12 cellular contexts compared by ENCODE assay signal in genomic region chr21:27423906-27424595, GRCh38.
DNase-seq lines count a peak whose midpoint lies in the region; ATAC-seq and TF ChIP-seq lines count a peak whose summit lies in the region.
"Had no signal": no experiment of that assay in that cellular context is flagged by ENCODE, and none has a peak within 500 bp of the region (broad histone marks: within the 10 kb centered on the region; RNA-seq: fewer than 3 reads in every experiment).

No MANE protein-coding gene starts in this region.

- 92% methylated on average over 3 of the region's 4 CpGs for WGBS in mesenchymal stem cell

- H3K23ac ChIP-seq in mesenchymal stem cell (ENCODE audit: low read length in 2 of 2), result no peak overlapping the region

- H3K9me3 ChIP-seq in NT2/D1 (ENCODE audit: insufficient read depth, low read length) (peaks cover 6% of the 10 kb centered on the region; the same call in 1 of the 2 replicates), fibroblast of lung (ENCODE audit: control insufficient read depth, insufficient read depth, low read depth, low read length) (no peaks in the 10 kb centered on the region), mesenchymal stem cell (ENCODE audit: control insufficient read depth, low read length) (no peaks in the 10 kb centered on the region)

- no peak overlapping the region for H2BK120ac ChIP-seq in mesenchymal stem cell (ENCODE audit: low read depth, low read length)

- H3K4me2 ChIP-seq in fibroblast of lung (ENCODE audit: extremely low read depth, insufficient read depth, low read length) (no peak overlapping the region), mesenchymal stem cell (ENCODE audit: low read length, poor library complexity, severe bottlenecking) (no peak overlapping the region)

- no peak overlapping the region for H3K4ac ChIP-seq in mesenchymal stem cell (ENCODE audit: low read depth in 1 of 2, low read length in 2 of 2)

- no peaks in the 10 kb centered on the region for H4K20me1 ChIP-seq in fibroblast of lung (ENCODE audit: control insufficient read depth, extremely low read depth, insufficient read depth, low read length)

- ATAC-seq in HG02763 (IDR thresholded peaks at IDR 0.05; ENCODE audit: unreplicated experiment), result no peak

- H3K9ac ChIP-seq in NT2/D1 (ENCODE audit: insufficient read length, low read depth), result no peak overlapping the region
- no peak overlapping the region for H3K9ac ChIP-seq in fibroblast of lung (ENCODE audit: insufficient read depth, low read length)
- peak overlapping the region; percentile 41 for H3K9ac ChIP-seq in mesenchymal stem cell (ENCODE audit: low read length)

- H3K4me3 ChIP-seq in AG10803 (ENCODE audit: low read length) (no peak overlapping the region), NT2/D1 (ENCODE audit: insufficient read length, low read depth) (no peak overlapping the region), fibroblast of lung (replicated peaks in 1 of 4; ENCODE audit: control extremely low read depth in 1 of 4, insufficient read depth in 1 of 4, low read depth in 3 of 4, low read length in 4 of 4) (no peak overlapping the region), mesenchymal stem cell (ENCODE audit: insufficient read depth in 1 of 2, low read depth in 1 of 2, low read length in 2 of 2) (no peak overlapping the region)

- DNase-seq in AG10803 (ENCODE audit: low read depth) (peak; percentile 88), NT2/D1 (ENCODE audit: low read depth, low spot score) (peak; percentile 93), fibroblast of lung (ENCODE audit: low read depth in 2 of 2) (peak in 1 of 2 donors; percentile 75), mesenchymal stem cell (peak; percentile 37), pons (ENCODE audit: low spot score) (no peak), GM19238 (ENCODE audit: insufficient read length, low spot score) (no peak), mesothelial cell of epicardium (ENCODE audit: low spot score in 2 of 2, unreplicated experiment in 2 of 2) (no peak)
- DNase-seq: GF-D8; glutamatergic neuron; MM.1S; stimulated activated CD4-positive, alpha-beta T cell treated with anti-CD3 and anti-CD28 coated beads, Interleukin-2, amount 100 ng/mL, for 48 hours had no signal

- no peaks in the 10 kb centered on the region for H3K79me2 ChIP-seq in fibroblast of lung (ENCODE audit: control insufficient read depth, insufficient read depth, low read length)

- no peaks in the 10 kb centered on the region for H3K27me3 ChIP-seq in NT2/D1 (ENCODE audit: insufficient read depth, insufficient read length)
- H3K27me3 ChIP-seq in fibroblast of lung (ENCODE audit: control insufficient read depth, insufficient read depth, low read length), result no peaks in the 10 kb centered on the region
- H3K27me3 ChIP-seq in mesenchymal stem cell (ENCODE audit: control insufficient read depth in 1 of 2, insufficient read depth in 1 of 2, low read length in 2 of 2), result no peaks in the 10 kb centered on the region

- H3K27ac Mint-ChIP-seq in mesothelial cell of epicardium, result no peak overlapping the region

- peak overlapping the region; percentile 90 for H2AK5ac ChIP-seq in mesenchymal stem cell (ENCODE audit: low read length, severe bottlenecking)

- H3K79me1 ChIP-seq in mesenchymal stem cell (replicated peaks; ENCODE audit: low read length, poor library complexity, severe bottlenecking), result no peaks in the 10 kb centered on the region

- peaks cover 26% of the 10 kb centered on the region for H3K4me1 Mint-ChIP-seq in mesothelial cell of epicardium

- no peak for TF ChIP-seq CTCF in AG10803 (conservative IDR thresholded peaks at IDR 0.05; ENCODE audit: low read length)
- no peak for TF ChIP-seq CTCF in fibroblast of lung (conservative IDR thresholded peaks at IDR 0.05 in 1 of 2, IDR thresholded peaks at IDR 0.05 in 1 of 2; ENCODE audit: low read depth in 1 of 2, low read length in 2 of 2)
- TF ChIP-seq CTCF in mesothelial cell of epicardium (IDR thresholded peaks at IDR 0.05; ENCODE audit: unreplicated experiment), result no peak

- peak overlapping the region; percentile 57 to 61 for H3K18ac ChIP-seq in mesenchymal stem cell (ENCODE audit: low read depth in 1 of 2, low read length in 2 of 2)

- H3K27me3 Mint-ChIP-seq in mesothelial cell of epicardium (ENCODE audit: low read depth), result no peaks in the 10 kb centered on the region

- no peak overlapping the region for H3K4me3 Mint-ChIP-seq in mesothelial cell of epicardium

- no peak overlapping the region for H4K8ac ChIP-seq in mesenchymal stem cell (ENCODE audit: low read length)

- H3K36me3 ChIP-seq in NT2/D1 (ENCODE audit: insufficient read depth, insufficient read length, low read length), result no peaks in the 10 kb centered on the region
- no peaks in the 10 kb centered on the region for H3K36me3 ChIP-seq in fibroblast of lung (ENCODE audit: control insufficient read depth, insufficient read depth, low read length)
- no peaks in the 10 kb centered on the region for H3K36me3 ChIP-seq in mesenchymal stem cell (ENCODE audit: control insufficient read depth in 1 of 2, insufficient read depth in 2 of 2, low read depth in 1 of 2, low read length in 2 of 2)

- H2BK5ac ChIP-seq in mesenchymal stem cell (ENCODE audit: low read depth, low read length, poor library complexity, severe bottlenecking), result peak overlapping the region; percentile 93

- no peak overlapping the region for H2BK15ac ChIP-seq in mesenchymal stem cell (ENCODE audit: low read depth, poor library complexity, severe bottlenecking)

- H3K4me1 ChIP-seq in NT2/D1 (ENCODE audit: insufficient read depth, insufficient read length) (peaks cover 4% of the 10 kb centered on the region), fibroblast of lung (ENCODE audit: control insufficient read depth, extremely low read depth, insufficient read depth, low read length) (peaks cover 24% of the 10 kb centered on the region), mesenchymal stem cell (ENCODE audit: control insufficient read depth, insufficient read depth, low read depth, low read length) (peaks cover 3% of the 10 kb centered on the region)

- peaks cover 12% of the 10 kb centered on the region for H3K9me3 Mint-ChIP-seq in mesothelial cell of epicardium

- H3K27ac ChIP-seq in fibroblast of lung (ENCODE audit: insufficient read depth, low read length), result peak overlapping the region; percentile 63
- H3K27ac ChIP-seq in mesenchymal stem cell (ENCODE audit: low read length, poor library complexity, severe bottlenecking), result peak overlapping the region; percentile 81

- H2AFZ ChIP-seq in fibroblast of lung (ENCODE audit: low read length), result no peak overlapping the region
- H2AFZ ChIP-seq in mesenchymal stem cell (ENCODE audit: low read depth, low read length), result no peak overlapping the region

- peak overlapping the region; percentile 38 to 45 for H2BK12ac ChIP-seq in mesenchymal stem cell (ENCODE audit: low read length in 2 of 2)

- H3K36me3 Mint-ChIP-seq in mesothelial cell of epicardium, result peaks cover 2% of the 10 kb centered on the region

- no peak overlapping the region for H4K91ac ChIP-seq in mesenchymal stem cell (ENCODE audit: low read length)

- H3K14ac ChIP-seq in mesenchymal stem cell (ENCODE audit: low read length in 2 of 2), result no peak overlapping the region

Comparison
In these comparisons a context has a peak if more than half of its experiments do, and no peak if none do; other contexts are left out.
1. DNase-seq: peak in AG10803 (single experiment), NT2/D1 (single experiment) and mesenchymal stem cell (single experiment); none in pons (single experiment), GM19238 (single experiment) and mesothelial cell of epicardium (0 of 2).